ENCODE assay signal across 9 cellular contexts in genomic region chr20:18794428-18794787, GRCh38. TPM values are rescaled to one million over a fixed set of nuclear protein-coding genes. Genes with fewer than 3 reads are reported as not detected.
A peak's percentile ranks its signal among the peaks of the same experiment; 100 is the strongest.
DNase-seq lines count a peak whose midpoint lies in the region; ATAC-seq and TF ChIP-seq lines count a peak whose summit lies in the region.
"Had no signal": no experiment of that assay in that cellular context is flagged by ENCODE, and none has a peak within 500 bp of the region (broad histone marks: within the 10 kb centered on the region; RNA-seq: fewer than 3 reads in every experiment).

No MANE protein-coding gene starts in this region.

- H3K4me1 ChIP-seq in NT2/D1 (ENCODE audit: insufficient read depth, insufficient read length) = no peaks in the 10 kb centered on the region
- peaks cover 7% of the 10 kb centered on the region for H3K4me1 ChIP-seq in osteoblast (ENCODE audit: insufficient read depth, low read length)

- peak overlapping the region; percentile 98 for H3K4me2 ChIP-seq in osteoblast (ENCODE audit: insufficient read depth, low read length)

- H3K36me3 ChIP-seq in NT2/D1 (ENCODE audit: insufficient read depth, insufficient read length, low read length) = no peaks in the 10 kb centered on the region
- H3K36me3 ChIP-seq in osteoblast (ENCODE audit: insufficient read depth, low read length) = no peaks in the 10 kb centered on the region

- H3K4me3 ChIP-seq in NT2/D1 (ENCODE audit: insufficient read length, low read depth) (peak overlapping the region; percentile 72), osteoblast (ENCODE audit: insufficient read depth, low read length) (peak overlapping the region; percentile 82)

- H3K27ac ChIP-seq in osteoblast (ENCODE audit: low read depth, low read length) = peak overlapping the region; percentile 93
- H3K27ac ChIP-seq: epithelial cell of prostate had no signal

- H2AFZ ChIP-seq in osteoblast (ENCODE audit: low read length) = peak overlapping the region; percentile 93

- CTCF ChIA-PET in Calu3 (lab: Charles Lee) = interaction anchor here (0.5 kb wide), 1 partner anchor 208 kb away, joined by 4 read pairs; no protein-coding TSS in a partner anchor

- H3K36me3 Mint-ChIP-seq in Calu3 (ENCODE audit: insufficient read depth, unreplicated experiment) (peaks cover 6% of the 10 kb centered on the region), endothelial cell (ENCODE audit: low read depth, unreplicated experiment) (no peaks in the 10 kb centered on the region)

- peaks cover 10% of the 10 kb centered on the region for H3K27me3 Mint-ChIP-seq in Calu3 (ENCODE audit: unreplicated experiment)
- H3K27me3 Mint-ChIP-seq in endothelial cell (ENCODE audit: unreplicated experiment) = peaks cover 4% of the 10 kb centered on the region

- H3K4me1 Mint-ChIP-seq in Calu3 (ENCODE audit: low read depth, unreplicated experiment) = no peaks in the 10 kb centered on the region
- H3K4me1 Mint-ChIP-seq in endothelial cell (ENCODE audit: unreplicated experiment) = peaks cover 8% of the 10 kb centered on the region

- H3K9me3 ChIP-seq in NT2/D1 (ENCODE audit: insufficient read depth, low read length) = peaks cover 9% of the 10 kb centered on the region; the same call in 1 of the 2 replicates
- peaks cover 2% of the 10 kb centered on the region for H3K9me3 ChIP-seq in osteoblast (ENCODE audit: low read depth, low read length)

- H3K27ac Mint-ChIP-seq in Calu3 (ENCODE audit: unreplicated experiment) (peak overlapping the region; percentile 67), endothelial cell (ENCODE audit: unreplicated experiment) (peak overlapping the region; percentile 93)

- TSS peak; percentile 82 for BruUV-seq in Calu3 (replicated peaks; lab: Mats Ljungman, UMichigan)

- H3K79me2 ChIP-seq in osteoblast (ENCODE audit: insufficient read depth, low read length) = no peaks in the 10 kb centered on the region

- H3K4me3 Mint-ChIP-seq in Calu3 (ENCODE audit: low read depth, unreplicated experiment) = peak overlapping the region; percentile 73
- H3K4me3 Mint-ChIP-seq in endothelial cell (ENCODE audit: unreplicated experiment) = peak overlapping the region; percentile 91

- H3K9ac ChIP-seq in NT2/D1 (ENCODE audit: insufficient read length, low read depth) = peak overlapping the region; percentile 63

- H3K27me3 ChIP-seq in NT2/D1 (ENCODE audit: insufficient read depth, insufficient read length) (no peaks in the 10 kb centered on the region), osteoblast (ENCODE audit: insufficient read depth, low read length) (no peaks in the 10 kb centered on the region)

- H3K9me3 Mint-ChIP-seq in Calu3 (ENCODE audit: low read depth, unreplicated experiment) (no peaks in the 10 kb centered on the region), endothelial cell (ENCODE audit: unreplicated experiment) (no peaks in the 10 kb centered on the region)

- DNase-seq in Calu3 = no peak
- no peak for DNase-seq in NT2/D1 (ENCODE audit: low read depth, low spot score)
- DNase-seq in endothelial cell (ENCODE audit: low spot score) = no peak
- no peak for DNase-seq in osteoblast (ENCODE audit: insufficient read length, low spot score, missing footprints)
- no peak for DNase-seq in NCI-H446 treated with DMSO at 0.1 percent for 48 hours (lab: John Stamatoyannopoulos, UW)
- no peak for DNase-seq in NCI-H748 treated with DMSO at 0.1 percent for 48 hours (lab: John Stamatoyannopoulos, UW)
- no peak for DNase-seq in NCI-H1436 treated with DMSO at 0.1 percent for 48 hours (lab: John Stamatoyannopoulos, UW)

- H4K20me1 ChIP-seq in osteoblast (ENCODE audit: insufficient read depth, low read length) = no peaks in the 10 kb centered on the region

- TF ChIP-seq CTCF in Calu3 (IDR thresholded peaks at IDR 0.05; ENCODE audit: unreplicated experiment) = no peak
- no peak for TF ChIP-seq CTCF in endothelial cell (IDR thresholded peaks at IDR 0.05; ENCODE audit: unreplicated experiment)
- TF ChIP-seq CTCF in osteoblast (IDR thresholded peaks at IDR 0.05; ENCODE audit: extremely low read depth, low read depth, low read length) = no peak

- ATAC-seq in GM18861 (IDR thresholded peaks at IDR 0.05; ENCODE audit: unreplicated experiment) = no peak

- intact Hi-C loops in Calu3 (cut with micrococcal nuclease; ENCODE audit: unreplicated experiment) = no loop called here

RNA-seq across cellular contexts. Expression of gene SCP2D1, which starts 19.2 kb away (rescaled TPM):
- total RNA-seq in Calu3 (2022) (not detected in 2 replicates), endothelial cell (ENCODE audit: unreplicated experiment) (not detected), osteoblast (0.29 TPM in 1 of 2 replicates, not detected in the other)
